16 cellular contexts compared by ENCODE assay signal in genomic region chr16:12811441-12812198, GRCh38.
"Had no signal": no experiment of that assay in that cellular context is flagged by ENCODE, and none has a peak within 500 bp of the region (broad histone marks: within the 10 kb centered on the region; RNA-seq: fewer than 3 reads in every experiment).

No MANE protein-coding gene starts in this region.

- H3K9me3 Mint-ChIP-seq: natural killer cell treated with Interleukin-12 subunit alpha and Interleukin-12 subunit beta and Interleukin-15 and Interleukin-18, amount 100 ng/mL, for 72 hours had no signal

- H3K4me3 ChIP-seq: mucosa of descending colon, right lobe of liver, spleen, transverse colon had no signal

- H3K27me3 Mint-ChIP-seq: activated T-helper 17 cell treated with anti-CD3 and anti-CD28 coated beads, Interleukin-2, amount 50 U/mL, for 72 hours had no signal

- ATAC-seq: activated T-helper 17 cell treated with anti-CD3 and anti-CD28 coated beads, Interleukin-2, amount 50 U/mL, for 72 hours; left lobe of liver; mucosa of descending colon; natural killer cell treated with Interleukin-12 subunit alpha and Interleukin-12 subunit beta and Interleukin-15 and Interleukin-18, amount 100 ng/mL, for 72 hours; right lobe of liver; T-cell had no signal

- H3K9me3 ChIP-seq: mucosa of descending colon, right lobe of liver, transverse colon had no signal

- H3K36me3 Mint-ChIP-seq: natural killer cell treated with Interleukin-12 subunit alpha and Interleukin-12 subunit beta and Interleukin-15 and Interleukin-18, amount 100 ng/mL, for 72 hours; T-cell had no signal

- H3K4me3 Mint-ChIP-seq: activated T-helper 17 cell treated with anti-CD3 and anti-CD28 coated beads, Interleukin-2, amount 50 U/mL, for 72 hours; memory B cell; natural killer cell treated with Interleukin-12 subunit alpha and Interleukin-12 subunit beta and Interleukin-15 and Interleukin-18, amount 100 ng/mL, for 72 hours; T-cell had no signal

- H3K27me3 ChIP-seq: right lobe of liver, spleen, transverse colon had no signal

- H3K4me1 Mint-ChIP-seq: memory B cell, T-cell had no signal

- H3K27ac Mint-ChIP-seq: activated T-helper 17 cell treated with anti-CD3 and anti-CD28 coated beads, Interleukin-2, amount 50 U/mL, for 72 hours; memory B cell; natural killer cell treated with Interleukin-12 subunit alpha and Interleukin-12 subunit beta and Interleukin-15 and Interleukin-18, amount 100 ng/mL, for 72 hours; T-cell had no signal

- DNase-seq: activated CD4-positive, alpha-beta T cell treated with anti-CD3 and anti-CD28 coated beads for 1 hour; activated CD4-positive, alpha-beta T cell treated with anti-CD3 and anti-CD28 coated beads, Interleukin-2, amount 50 U/mL, for 48 hours; activated naive CD4-positive, alpha-beta T cell treated with Interleukin-2 at 50 U/mL for 16 hours; dermis blood vessel endothelial cell; islet precursor cell; mucosa of descending colon; spleen; T-cell; T-helper 9 cell; transverse colon had no signal

- H3K36me3 ChIP-seq: right lobe of liver, spleen, transverse colon had no signal

- H3K27ac ChIP-seq: epithelial cell of prostate, right lobe of liver, spleen, transverse colon had no signal

- H3K4me1 ChIP-seq: transverse colon had no signal
